ENCODE assay signal across 21 cellular contexts in the genomic region with DNA sequence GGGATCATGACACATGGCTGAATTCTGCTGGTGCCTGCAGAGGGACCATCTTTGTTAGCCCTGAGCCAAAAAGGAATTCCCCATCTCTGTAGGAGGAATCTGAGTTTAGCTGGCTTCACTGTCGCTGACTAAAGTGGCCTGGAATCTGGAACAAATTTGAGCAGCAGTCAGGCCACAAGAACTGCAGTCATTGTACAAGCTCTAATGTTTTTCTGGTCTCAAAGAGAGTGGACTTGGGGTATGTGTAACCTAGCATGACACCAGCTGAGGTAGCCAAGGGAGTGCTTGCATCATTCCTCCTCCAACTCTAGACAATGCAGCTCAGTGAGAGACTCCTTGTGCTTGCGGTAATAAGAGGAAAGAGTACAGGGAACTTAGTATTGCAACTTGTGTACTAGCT.
DNase-seq lines count a peak whose midpoint lies in the region; ATAC-seq, FAIRE-seq and TF ChIP-seq lines count a peak whose summit lies in the region.
"Had no signal": no experiment of that assay in that cellular context is flagged by ENCODE, and none has a peak within 500 bp of the region (broad histone marks: within the 10 kb centered on the region; RNA-seq: fewer than 3 reads in every experiment).

No MANE protein-coding gene starts in this region.

- ATAC-seq in GM18511 (IDR thresholded peaks at IDR 0.05; ENCODE audit: unreplicated experiment) (no peak), GM21717 (IDR thresholded peaks at IDR 0.05; ENCODE audit: unreplicated experiment) (no peak)

- intact Hi-C loops in A673 (cut with micrococcal nuclease; ENCODE audit: unreplicated experiment) (loop anchor here (5.0 kb wide), 3 partner anchors 281 to 506 kb away; no protein-coding TSS in a partner anchor), ovary (cut with DNase I) (no loop called here), kidney (cut with DNase I) (no loop called here)

- POLR2A ChIA-PET in A673 (lab: Charles Lee; ENCODE audit: low non-redundant PET) = no interaction called here
- POLR2A ChIA-PET in H1 (lab: Charles Lee; ENCODE audit: partially characterized antibody) = no interaction called here

- no peak overlapping the region for H2BK5ac ChIP-seq in H1 (ENCODE audit: low read depth, low read length)

- 100% methylated on average over 2 of the region's 2 CpGs; no CpG with 5 or more reads in 1 of the 2 experiments for whole genome bisulfite sequencing in H1 (ENCODE audit: extremely low coverage in 1 of 2, insufficient coverage in 1 of 2, insufficient read length in 1 of 2, insufficient replicate concordance in 2 of 2, low coverage in 1 of 2, low lambda C conversion rate in 2 of 2, missing lambda C conversion rate in 1 of 2), 2 experiments
- 72 to 85% (median 84%) methylated on average over 2 of the region's 2 CpGs for WGBS in ovary, 3 donors

- H3K27ac ChIP-seq in A673 (ENCODE audit: low read depth, low read length, poor library complexity, severe bottlenecking) (peak overlapping the region; percentile 100), H1 (ENCODE audit: low read depth, low read length) (no peak overlapping the region), neural progenitor cell (no peak overlapping the region), ovary (no peak overlapping the region), kidney (ENCODE audit: low read depth in 2 of 2, low read length in 2 of 2) (no peak overlapping the region)
- H3K27ac ChIP-seq: GM23248, Peyer's patch had no signal

- H3K18ac ChIP-seq in H1 (ENCODE audit: extremely low read depth, low read length) = no peak overlapping the region

- H3K36me3 ChIP-seq in A673 (ENCODE audit: insufficient read depth, low read length, poor library complexity, severe bottlenecking) (no peaks in the 10 kb centered on the region), H1 (ENCODE audit: control insufficient read depth in 2 of 4, insufficient read depth in 4 of 4, low read length in 3 of 4) (no peaks in the 10 kb centered on the region), neural progenitor cell (no peaks in the 10 kb centered on the region), ovary (no peaks in the 10 kb centered on the region), kidney (ENCODE audit: control insufficient read depth in 1 of 2, insufficient read depth in 2 of 2, low read length in 2 of 2) (no peaks in the 10 kb centered on the region)
- H3K36me3 ChIP-seq: Peyer's patch had no signal

- no TSS peak for BruUV-seq in A673 (replicated peaks; lab: Mats Ljungman, UMichigan)

- H3K4me2 ChIP-seq in H1 (ENCODE audit: insufficient read depth in 1 of 2, low read depth in 2 of 2, low read length in 2 of 2) = no peak overlapping the region
- H3K4me2 ChIP-seq in neural progenitor cell = no peak overlapping the region

- no peak overlapping the region for H2AK5ac ChIP-seq in H1 (ENCODE audit: low read depth, low read length)

- H3K9me3 ChIP-seq in A673 (ENCODE audit: low read depth, low read length, poor library complexity, severe bottlenecking) (peaks cover 15% of the 10 kb centered on the region), H1 (ENCODE audit: insufficient read depth in 2 of 2, low read depth in 1 of 2, low read length in 1 of 2) (no peaks in the 10 kb centered on the region), neural progenitor cell (ENCODE audit: low read depth) (no peaks in the 10 kb centered on the region), ovary (no peaks in the 10 kb centered on the region), kidney (ENCODE audit: control insufficient read depth in 1 of 2, low read length in 2 of 2) (no peaks in the 10 kb centered on the region)
- H3K9me3 ChIP-seq: Peyer's patch had no signal

- H3K27me3 ChIP-seq in A673 (replicated peaks; ENCODE audit: insufficient read depth, low read depth, low read length, poor library complexity) (no peaks in the 10 kb centered on the region), H1 (replicated peaks in 1 of 4; ENCODE audit: control insufficient read depth in 3 of 4, extremely low read depth in 1 of 4, insufficient read depth in 3 of 4, low read length in 3 of 4) (no peaks in the 10 kb centered on the region), neural progenitor cell (no peaks in the 10 kb centered on the region), ovary (no peaks in the 10 kb centered on the region)
- H3K27me3 ChIP-seq: Peyer's patch had no signal

- no peak overlapping the region for H4K91ac ChIP-seq in H1 (replicated peaks; ENCODE audit: insufficient read length, low read length)

- no peaks in the 10 kb centered on the region for H3K23me2 ChIP-seq in H1 (ENCODE audit: low read depth, low read length)

- no peak overlapping the region for H2BK15ac ChIP-seq in H1 (ENCODE audit: low read length)

- no peak overlapping the region for H3K27ac Mint-ChIP-seq in neural progenitor cell
- H3K27ac Mint-ChIP-seq: CD14-positive monocyte, HFFc6 had no signal

- H2BK20ac ChIP-seq in H1 (ENCODE audit: low read length) = no peak overlapping the region

- no peaks in the 10 kb centered on the region for H3F3A ChIP-seq in neural progenitor cell (ENCODE audit: low read depth)

- no peak overlapping the region for H3K23ac ChIP-seq in H1 (ENCODE audit: insufficient read length)

- H4K8ac ChIP-seq in H1 (ENCODE audit: extremely low read depth, insufficient read depth, low read length) = no peak overlapping the region

- no peak overlapping the region for H2BK120ac ChIP-seq in H1 (replicated peaks; ENCODE audit: low read depth, low read length)

- H3K9ac ChIP-seq in H1 (replicated peaks in 1 of 4; ENCODE audit: extremely low read depth in 1 of 4, low read depth in 3 of 4, low read length in 3 of 4) = no peak overlapping the region
- no peak overlapping the region for H3K9ac ChIP-seq in neural progenitor cell
- no peak overlapping the region for H3K9ac ChIP-seq in kidney (ENCODE audit: low read length in 2 of 2)
- H3K9ac ChIP-seq: GM23248 had no signal

- no peak overlapping the region for H3K4me3 ChIP-seq in A673 (ENCODE audit: low read depth, low read length, poor library complexity, severe bottlenecking)
- no peak overlapping the region for H3K4me3 ChIP-seq in H1 (ENCODE audit: extremely low read depth in 1 of 4, insufficient read depth in 2 of 4, low read depth in 3 of 4, low read length in 4 of 4)
- H3K4me3 ChIP-seq in neural progenitor cell = no peak overlapping the region
- H3K4me3 ChIP-seq in ovary = no peak overlapping the region
- H3K4me3 ChIP-seq in kidney (ENCODE audit: low read length in 2 of 2) = no peak overlapping the region
- H3K4me3 ChIP-seq: GM23248, Peyer's patch had no signal

- H3K56ac ChIP-seq in H1 (replicated peaks; ENCODE audit: insufficient read length, low read depth, low read length) = no peak overlapping the region

- CTCF ChIA-PET in A673 (lab: Charles Lee) (no interaction called here), H1 (lab: Charles Lee; ENCODE audit: partially characterized antibody) (no interaction called here)

- H2BK12ac ChIP-seq in H1 (ENCODE audit: low read depth, low read length) = no peak overlapping the region

- H3K9me3 Mint-ChIP-seq in neural progenitor cell = peaks cover 4% of the 10 kb centered on the region

- H4K20me1 ChIP-seq in H1 (replicated peaks in 1 of 2; ENCODE audit: control insufficient read depth in 1 of 2, insufficient read depth in 2 of 2, low read length in 2 of 2) = no peaks in the 10 kb centered on the region
- no peaks in the 10 kb centered on the region for H4K20me1 ChIP-seq in neural progenitor cell (ENCODE audit: low read depth)

- H3K79me2 ChIP-seq in H1 (ENCODE audit: control insufficient read depth in 1 of 2, insufficient read depth in 2 of 2, low read length in 2 of 2) (no peaks in the 10 kb centered on the region), neural progenitor cell (ENCODE audit: low read depth) (no peaks in the 10 kb centered on the region)

- TF ChIP-seq CTCF in A673 (conservative IDR thresholded peaks at IDR 0.05; ENCODE audit: low read depth, low read length) (no peak), H1 (IDR thresholded peaks at IDR 0.05; ENCODE audit: control extremely low read depth in 1 of 3, insufficient read depth in 1 of 3, low read depth in 1 of 3, low read length in 3 of 3) (no peak), neural progenitor cell (IDR thresholded peaks at IDR 0.05) (no peak), ovary (IDR thresholded peaks at IDR 0.05) (no peak), kidney (IDR thresholded peaks at IDR 0.05; ENCODE audit: borderline replicate concordance, extremely low read depth, insufficient read depth) (no peak)

- DNase-seq in A673 (ENCODE audit: low spot score) (no peak), HT1080 (ENCODE audit: low read depth) (peak; percentile 23), H1 (ENCODE audit: low read depth in 1 of 2, low spot score in 2 of 2) (no peak), neural progenitor cell (ENCODE audit: low spot score) (peak; percentile 5), ovary (no peak), kidney (no peak)
- DNase-seq: COR-L47, GM23248, HFFc6, IMR-90, Kasumi-1, NCI-H1417, NCI-H2081, NCI-H524, Peyer's patch, SIG-M5 had no signal

- H3K27me3 Mint-ChIP-seq in neural progenitor cell (ENCODE audit: insufficient read depth, low read depth) = peaks cover 2% of the 10 kb centered on the region

- H3K4me1 Mint-ChIP-seq in neural progenitor cell = peaks cover 8% of the 10 kb centered on the region
- H3K4me1 Mint-ChIP-seq: CD14-positive monocyte had no signal

- H3K36me3 Mint-ChIP-seq in neural progenitor cell = no peaks in the 10 kb centered on the region
- H3K36me3 Mint-ChIP-seq: CD14-positive monocyte had no signal

- H3K14ac ChIP-seq in H1 (ENCODE audit: insufficient read length) = no peak overlapping the region

- no peak overlapping the region for H3K4me3 Mint-ChIP-seq in neural progenitor cell
- H3K4me3 Mint-ChIP-seq: CD14-positive monocyte, HFFc6 had no signal

- H4K5ac ChIP-seq in H1 (ENCODE audit: insufficient read length, low read depth, low read length) = no peak overlapping the region

- H3K79me1 ChIP-seq in H1 (ENCODE audit: low read depth, low read length) = no peaks in the 10 kb centered on the region

- H3K4ac ChIP-seq in H1 (replicated peaks; ENCODE audit: insufficient read length, low read depth, low read length) = no peak overlapping the region

- no peak for TF ChIP-seq EP300 in H1 (IDR thresholded peaks at IDR 0.05; ENCODE audit: borderline replicate concordance in 1 of 2, low read depth in 2 of 2, low read length in 2 of 2)
- TF ChIP-seq EP300 in ovary (IDR thresholded peaks at IDR 0.05) = no peak

- peak overlapping the region; percentile 98 for H2AFZ ChIP-seq in H1 (ENCODE audit: low read length)
- H2AFZ ChIP-seq in neural progenitor cell (replicated peaks) = peak overlapping the region; percentile 71
- H2AFZ ChIP-seq: GM23248 had no signal

- TF ChIP-seq POLR2A in H1 (IDR thresholded peaks at IDR 0.05; ENCODE audit: control extremely low read depth in 1 of 2, low read depth in 2 of 2, low read length in 2 of 2) (no peak), ovary (IDR thresholded peaks at IDR 0.05) (no peak)

- no peak for TF ChIP-seq RAD21 in H1 (IDR thresholded peaks at IDR 0.05 in 1 of 2, conservative IDR thresholded peaks at IDR 0.05 in 1 of 2; ENCODE audit: low read depth in 2 of 2, low read length in 2 of 2)

- peaks cover 49% of the 10 kb centered on the region for H3K4me1 ChIP-seq in A673 (ENCODE audit: insufficient read depth, low read length, poor library complexity, severe bottlenecking)
- H3K4me1 ChIP-seq in H1 (replicated peaks in 1 of 4; ENCODE audit: control insufficient read depth in 3 of 4, insufficient read depth in 4 of 4, low read length in 3 of 4) = no peaks in the 10 kb centered on the region; a peak in 1 of 7 replicates
- no peaks in the 10 kb centered on the region for H3K4me1 ChIP-seq in neural progenitor cell
- no peaks in the 10 kb centered on the region for H3K4me1 ChIP-seq in ovary (ENCODE audit: insufficient read depth)
- H3K4me1 ChIP-seq in kidney (ENCODE audit: control insufficient read depth in 1 of 2, insufficient read depth in 1 of 2, low read depth in 1 of 2, low read length in 2 of 2) = no peaks in the 10 kb centered on the region
- H3K4me1 ChIP-seq: Peyer's patch had no signal

- FAIRE-seq in H1 (lab: Jason Lieb, UNC) (no peak), kidney (lab: Jason Lieb, UNC) (no peak)
- FAIRE-seq: A204.1, GM18507 had no signal

Comparison
In these comparisons a context has a peak if more than half of its experiments do, and no peak if none do; other contexts are left out.
1. DNase-seq: peak in HT1080 (single experiment) and neural progenitor cell (single experiment); none in A673 (single experiment), H1 (0 of 2), ovary (0 of 5) and kidney (single experiment).